Comparison of ENCODE assay signal across 21 cellular contexts in genomic region chr17:77061711-77062110, GRCh38.
DNase-seq lines count a peak whose midpoint lies in the region; ATAC-seq lines count a peak whose summit lies in the region.
"Had no signal": no experiment of that assay in that cellular context is flagged by ENCODE, and none has a peak within 500 bp of the region (broad histone marks: within the 10 kb centered on the region; RNA-seq: fewer than 3 reads in every experiment).

No MANE protein-coding gene starts in this region.

- peak; percentile 5 to 65 (median 23) for DNase-seq in NCI-H1417 (lab: John Stamatoyannopoulos, UW)
- DNase-seq in NCI-H1417 treated with DMSO at 0.1 percent for 48 hours (lab: John Stamatoyannopoulos, UW), result no peak
- DNase-seq in NCI-H1092 treated with DMSO at 0.1 percent for 48 hours (lab: John Stamatoyannopoulos, UW), result peak; percentile 46
- DNase-seq in NCI-H345 (lab: John Stamatoyannopoulos, UW), result peak; percentile 42
- peak; percentile 13 for DNase-seq in astrocyte of the hippocampus (ENCODE audit: low read depth, low spot score)
- no peak for DNase-seq in activated T-cell treated with anti-CD3 and anti-CD28 coated beads, Interleukin-2, amount 50 U/mL, for 1 hour
- DNase-seq in naive thymus-derived CD4-positive, alpha-beta T cell, result no peak
- DNase-seq: AML-193, DMS 273 treated with DMSO at 0.1 percent for 48 hours, GDM1, GM23248, HCEC 1CT, KBM-7, NCI-H146, NCI-H2107, NCI-H510A treated with DMSO at 0.1 percent for 48 hours, Right ventricle myocardium superior had no signal

- no peak overlapping the region for H3K27ac Mint-ChIP-seq in naive thymus-derived CD4-positive, alpha-beta T cell
- H3K27ac Mint-ChIP-seq: CD14-positive monocyte had no signal

- no peaks in the 10 kb centered on the region for H3K36me3 ChIP-seq in naive thymus-derived CD4-positive, alpha-beta T cell (ENCODE audit: control insufficient read depth in 2 of 3, insufficient read depth in 3 of 3, low read length in 3 of 3)

- H3K36me3 Mint-ChIP-seq in naive thymus-derived CD4-positive, alpha-beta T cell, result no peaks in the 10 kb centered on the region
- H3K36me3 Mint-ChIP-seq: CD14-positive monocyte had no signal

- intact Hi-C loops in naive thymus-derived CD4-positive, alpha-beta T cell (cut with micrococcal nuclease), result no loop called here

- H3K4me3 ChIP-seq in naive thymus-derived CD4-positive, alpha-beta T cell (ENCODE audit: low read length), result no peak overlapping the region
- H3K4me3 ChIP-seq: GM23248, SK-N-MC had no signal

- H3K4me1 Mint-ChIP-seq in naive thymus-derived CD4-positive, alpha-beta T cell, result peaks cover 0 to 3% (median 0%) of the 10 kb centered on the region in 7 donors
- H3K4me1 Mint-ChIP-seq: CD14-positive monocyte had no signal

- no peak overlapping the region for H3K4me3 Mint-ChIP-seq in naive thymus-derived CD4-positive, alpha-beta T cell
- H3K4me3 Mint-ChIP-seq: CD14-positive monocyte had no signal

- no peak for ATAC-seq in HG03342 (IDR thresholded peaks at IDR 0.05; ENCODE audit: unreplicated experiment)
- ATAC-seq in naive thymus-derived CD4-positive, alpha-beta T cell, result no peak

- H3K27ac ChIP-seq in naive thymus-derived CD4-positive, alpha-beta T cell (ENCODE audit: low read depth, low read length), result no peak overlapping the region
- H3K27ac ChIP-seq: 22Rv1, GM23248, SK-N-MC had no signal

- H3K9me3 ChIP-seq in naive thymus-derived CD4-positive, alpha-beta T cell (ENCODE audit: control insufficient read depth in 2 of 3, low read length in 3 of 3), result no peaks in the 10 kb centered on the region

- peaks cover 0 to under 1% of the 10 kb centered on the region in 2 donors for H3K27me3 ChIP-seq in naive thymus-derived CD4-positive, alpha-beta T cell (ENCODE audit: control insufficient read depth in 2 of 2, insufficient read depth in 2 of 2, low read length in 2 of 2)

- POLR2A ChIA-PET in naive thymus-derived CD4-positive, alpha-beta T cell (lab: Charles Lee), result no interaction called here

- CTCF ChIA-PET in naive thymus-derived CD4-positive, alpha-beta T cell (lab: Charles Lee), result interaction anchor here (1.5 to 1.7 kb wide), 2 partner anchors 11 to 242 kb away, joined by 6 to 7 read pairs; no protein-coding TSS in a partner anchor

- peaks cover under 1 to 21% (median 3%) of the 10 kb centered on the region in 5 donors for H3K27me3 Mint-ChIP-seq in naive thymus-derived CD4-positive, alpha-beta T cell

- H3K4me1 ChIP-seq in naive thymus-derived CD4-positive, alpha-beta T cell (ENCODE audit: control insufficient read depth in 2 of 2, insufficient read depth in 2 of 2, low read length in 2 of 2), result no peaks in the 10 kb centered on the region

- peaks cover 0 to 2% (median 0%) of the 10 kb centered on the region in 11 donors for H3K9me3 Mint-ChIP-seq in naive thymus-derived CD4-positive, alpha-beta T cell

Comparison
In these comparisons a context has a peak if more than half of its experiments do, and no peak if none do; other contexts are left out.
1. DNase-seq: peak in NCI-H1417 (3 of 3), NCI-H1092 treated with DMSO at 0.1 percent for 48 hours (single experiment), NCI-H345 (single experiment) and astrocyte of the hippocampus (single experiment); none in NCI-H1417 treated with DMSO at 0.1 percent for 48 hours (single experiment), activated T-cell treated with anti-CD3 and anti-CD28 coated beads, Interleukin-2, amount 50 U/mL, for 1 hour (single experiment) and naive thymus-derived CD4-positive, alpha-beta T cell (0 of 9).